In the genomic region with DNA sequence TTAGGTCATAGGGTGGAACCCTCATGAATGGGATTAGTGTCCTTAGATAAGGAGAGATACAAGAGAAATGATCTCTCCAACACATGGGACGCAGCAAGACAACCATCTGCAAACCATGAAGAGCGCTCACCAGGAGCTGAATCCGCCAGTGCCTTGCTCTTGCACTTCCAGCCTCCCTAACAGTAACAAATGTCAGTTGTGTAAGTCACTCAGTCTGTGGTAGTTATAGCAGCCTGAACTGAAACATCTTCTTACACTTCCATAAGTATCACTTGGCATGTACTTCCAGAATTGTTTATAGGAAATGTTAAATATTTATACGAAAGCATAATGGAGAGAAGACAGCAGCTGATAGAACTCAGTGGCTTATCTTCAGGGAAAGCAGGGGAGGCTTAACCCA, we compare ENCODE assay signal across 19 cellular contexts. TPM values are rescaled to one million over a fixed set of nuclear protein-coding genes. Genes with fewer than 3 reads are reported as not detected.
DNase-seq lines count a peak whose midpoint lies in the region; ATAC-seq and TF ChIP-seq lines count a peak whose summit lies in the region.
"Had no signal": no experiment of that assay in that cellular context is flagged by ENCODE, and none has a peak within 500 bp of the region (broad histone marks: within the 10 kb centered on the region; RNA-seq: fewer than 3 reads in every experiment).

No MANE protein-coding gene starts in this region.

- H3K4me1 Mint-ChIP-seq in endodermal cell, result peaks cover 48% of the 10 kb centered on the region

- TF ChIP-seq RAD21 in IMR-90 (IDR thresholded peaks at IDR 0.05; ENCODE audit: low read length), result no peak

- H3K9me3 ChIP-seq in IMR-90 (ENCODE audit: control insufficient read depth, insufficient read depth, low read length), result no peaks in the 10 kb centered on the region
- no peaks in the 10 kb centered on the region for H3K9me3 ChIP-seq in endodermal cell (ENCODE audit: control insufficient read depth, low read length)
- H3K9me3 ChIP-seq: SJSA1 had no signal

- H3K18ac ChIP-seq in IMR-90 (ENCODE audit: low read depth, low read length), result peak overlapping the region; percentile 65

- H3K23ac ChIP-seq in IMR-90 (ENCODE audit: low read depth, low read length), result peak overlapping the region; percentile 73

- peak overlapping the region in 1 of 2 experiments; percentile 77; a peak in 3 of 4 replicates for H4K8ac ChIP-seq in IMR-90 (ENCODE audit: low read depth in 2 of 2, low read length in 2 of 2)

- H3K9ac ChIP-seq in IMR-90 (ENCODE audit: low read depth, low read length) (no peak overlapping the region), endodermal cell (ENCODE audit: extremely low read depth, low read length, poor library complexity, severe bottlenecking) (no peak overlapping the region)

- no peaks in the 10 kb centered on the region for H3K27me3 Mint-ChIP-seq in endodermal cell (ENCODE audit: insufficient read depth)

- peak overlapping the region; percentile 93 for H2BK5ac ChIP-seq in IMR-90 (ENCODE audit: low read depth, low read length, poor library complexity, severe bottlenecking)

- peak overlapping the region; percentile 78; the same call in 1 of the 2 replicates for H3K56ac ChIP-seq in IMR-90 (ENCODE audit: extremely low read depth, insufficient read depth, low read length)

- H3K36me3 Mint-ChIP-seq in endodermal cell (ENCODE audit: low read depth), result peaks cover 22% of the 10 kb centered on the region

- no peak for TF ChIP-seq POLR2A in IMR-90 (IDR thresholded peaks at IDR 0.05; ENCODE audit: low read depth, low read length)

- no peak overlapping the region for H2AFZ ChIP-seq in IMR-90 (replicated peaks; ENCODE audit: low read length, poor library complexity)
- H2AFZ ChIP-seq: GM23338 had no signal

- DNase-seq in IMR-90 (peak; percentile 93), endodermal cell (no peak), left lobe of liver (ENCODE audit: low spot score) (no peak), SW480 (ENCODE audit: low spot score) (no peak), NCI-H446 (lab: John Stamatoyannopoulos, UW) (no peak), NCI-H2029 treated with DMSO at 0.1 percent for 48 hours (lab: John Stamatoyannopoulos, UW) (no peak)
- DNase-seq: C1 segment of cervical spinal cord; CD8-positive, alpha-beta memory T cell; DMS79; NCI-H1105 treated with DMSO at 0.1 percent for 48 hours; NCI-H1694; NCI-H524; PC-3 had no signal

- intact Hi-C loops in IMR-90 (cut with micrococcal nuclease), result no loop called here

- peak overlapping the region; percentile 85 for H3K4ac ChIP-seq in IMR-90 (ENCODE audit: low read depth, low read length)

- ATAC-seq in IMR-90 (ENCODE audit: low read depth), result peak; percentile 64
- ATAC-seq in left lobe of liver, result peak; percentile 24
- no peak for ATAC-seq in GM18873 (IDR thresholded peaks at IDR 0.05; ENCODE audit: low FRiP score, unreplicated experiment)
- ATAC-seq: GM23338, HCT116, K562, PC-3 had no signal

- peak overlapping the region; percentile 24; the same call in 1 of the 2 replicates for H3K4me2 ChIP-seq in IMR-90 (ENCODE audit: low read depth, low read length)
- H3K4me2 ChIP-seq: GM23338 had no signal

- in situ Hi-C loops in IMR-90 (cut with MboI; ENCODE audit: low sequenced_read_pairs), result loop anchor here (5.0 kb wide), 3 partner anchors 52 to 227 kb away; a partner anchor contains a TSS

- peaks cover 3% of the 10 kb centered on the region for H3K9me3 Mint-ChIP-seq in endodermal cell
- H3K9me3 Mint-ChIP-seq: GM23338 had no signal

- H3K27ac ChIP-seq in 22Rv1 (0 out of 2 replicates have a peak overlapping the region, but pooled peaks have one; percentile 5), IMR-90 (ENCODE audit: insufficient read depth, low read length) (peak overlapping the region; percentile 89; the same call in 1 of the 2 replicates), endodermal cell (ENCODE audit: low read depth, low read length) (no peak overlapping the region)

- H3K14ac ChIP-seq in IMR-90 (replicated peaks; ENCODE audit: low read depth, low read length), result peak overlapping the region; percentile 59

- no peaks in the 10 kb centered on the region; the same call in 1 of the 2 replicates for H4K20me1 ChIP-seq in IMR-90 (ENCODE audit: insufficient read depth, low read length)

- H4K5ac ChIP-seq in IMR-90 (ENCODE audit: low read depth, low read length), result peak overlapping the region; percentile 52; the same call in 1 of the 2 replicates

- no peak overlapping the region for H2AK9ac ChIP-seq in IMR-90 (replicated peaks; ENCODE audit: low read depth, low read length, poor library complexity)

- H3K9me1 ChIP-seq in IMR-90 (ENCODE audit: insufficient read depth, low read length), result peaks cover 18% of the 10 kb centered on the region

- H2BK15ac ChIP-seq in IMR-90 (ENCODE audit: low read depth, low read length), result peak overlapping the region; percentile 61; the same call in 2 of the 3 replicates

- dilution Hi-C loops in IMR-90 (cut with HindIII; ENCODE audit: low sequenced_read_pairs, unreplicated experiment), result no loop called here

- peak overlapping the region; percentile 90 for H2BK120ac ChIP-seq in IMR-90 (ENCODE audit: low read depth, low read length)

- peak overlapping the region; percentile 79 for H4K91ac ChIP-seq in IMR-90 (ENCODE audit: insufficient read depth, low read depth, low read length)

- CTCF ChIA-PET in IMR-90 (lab: Yijun Ruan, JAX), result interaction anchor here (0.8 to 1.8 kb wide), 4 partner anchors 156 to 233 kb away, joined by 3 to 7 read pairs (median 4); no protein-coding TSS in a partner anchor

- H3K4me3 Mint-ChIP-seq in endodermal cell, result peak overlapping the region; percentile 9
- H3K4me3 Mint-ChIP-seq: CD8-positive, alpha-beta memory T cell; GM23338 had no signal

- no TSS peak for BruUV-seq in IMR-90 (replicated peaks; lab: Mats Ljungman, UMichigan)

- peak overlapping the region; percentile 68 for H2AK5ac ChIP-seq in IMR-90 (ENCODE audit: low read depth, low read length)

- H3K36me3 ChIP-seq in IMR-90 (ENCODE audit: control insufficient read depth, insufficient read depth, low read length), result peaks cover 12% of the 10 kb centered on the region
- peaks cover 21% of the 10 kb centered on the region for H3K36me3 ChIP-seq in endodermal cell (ENCODE audit: control insufficient read depth, insufficient read depth, low read length)

- peaks cover 24% of the 10 kb centered on the region for H3K4me1 ChIP-seq in IMR-90 (ENCODE audit: control insufficient read depth, insufficient read depth, low read length)
- peaks cover 15% of the 10 kb centered on the region for H3K4me1 ChIP-seq in endodermal cell (ENCODE audit: control insufficient read depth, insufficient read depth, low read length)

- peaks cover 0 to 3% of the 10 kb centered on the region in 2 experiments; a peak in 1 of 4 replicates for H3K79me1 ChIP-seq in IMR-90 (ENCODE audit: low read depth in 1 of 2, low read length in 2 of 2)

- TF ChIP-seq CTCF in 22Rv1 (IDR thresholded peaks at IDR 0.05) (no peak), IMR-90 (conservative IDR thresholded peaks at IDR 0.05; ENCODE audit: low read depth, low read length) (no peak), endodermal cell (conservative IDR thresholded peaks at IDR 0.05) (no peak)

- no peaks in the 10 kb centered on the region for H3K27me3 ChIP-seq in IMR-90 (ENCODE audit: control insufficient read depth, insufficient read depth, low read length)
- no peaks in the 10 kb centered on the region for H3K27me3 ChIP-seq in endodermal cell (ENCODE audit: control insufficient read depth, insufficient read depth, low read length, poor library complexity, severe bottlenecking)
- H3K27me3 ChIP-seq: SJSA1 had no signal

- H3K4me3 ChIP-seq in IMR-90 (ENCODE audit: insufficient read depth, low read depth, low read length) (no peak overlapping the region), endodermal cell (ENCODE audit: low read length) (no peak overlapping the region)
- H3K4me3 ChIP-seq: GM23338, K562, SJSA1 had no signal

- POLR2A ChIA-PET in IMR-90 (lab: Charles Lee; ENCODE audit: unreplicated experiment), result no interaction called here

- peak overlapping the region; percentile 87 for H2BK20ac ChIP-seq in IMR-90 (ENCODE audit: low read depth, low read length)

- WGBS in IMR-90 (ENCODE audit: extremely low coverage in 2 of 2, insufficient read length in 1 of 2), 2 experiments, result no CpG with 5 or more reads among the region's 4 CpGs
- 83 to 100% methylated on average over 1 to 4 of the region's 4 CpGs for WGBS in endodermal cell (ENCODE audit: insufficient coverage in 1 of 2, insufficient read length in 1 of 2), 2 experiments

- peak overlapping the region; percentile 43 for H3K27ac Mint-ChIP-seq in endodermal cell
- H3K27ac Mint-ChIP-seq: GM23338 had no signal

TF ChIP-seq in IMR-90, 13 proteins besides CTCF, POLR2A, EP300 and RAD21:
- TF ChIP-seq MAZ (IDR thresholded peaks at IDR 0.05; ENCODE audit: borderline replicate concordance, low read depth, low read length) (no peak), CEBPB (IDR thresholded peaks at IDR 0.05; ENCODE audit: low read depth, low read length) (peak; percentile 60), RCOR1 (IDR thresholded peaks at IDR 0.05; ENCODE audit: insufficient replicate concordance, low read length) (peak; percentile 51)

RNA-seq across cellular contexts. Expression of a gene that starts 49.4 kb away (rescaled TPM):
- total RNA-seq in IMR-90 (2012; rRNA removed) (20.8 and 24.2 TPM in 2 replicates), endodermal cell (10 to 100 TPM; 44.7 to 57.7 TPM), left lobe of liver (97.5 TPM)
- polyA plus RNA-seq in IMR-90 (2012; rRNA removed), result 10.0 and 14.2 TPM in 2 replicates
- 2.5 and 2.8 TPM in 2 replicates for polyA plus RNA-seq in IMR-90 (2012; cell fraction: cytosol; rRNA removed)
- 4.8 and 35.5 TPM in 2 replicates for polyA plus RNA-seq in IMR-90 (2012; cell fraction: nucleus; rRNA removed; ENCODE audit: low replicate concordance)
- 22.6 TPM for polyA plus RNA-seq in endodermal cell (2013, experiment 1 of 2)
- polyA plus RNA-seq in endodermal cell (2013, experiment 2 of 2), result 20.2 TPM
